Comparison of ENCODE assay signal across 9 cellular contexts in genomic region chr5:129763651-129764050, GRCh38. TPM values are rescaled to one million over a fixed set of nuclear protein-coding genes. Genes with fewer than 3 reads are reported as not detected.
"Had no signal": no experiment of that assay in that cellular context is flagged by ENCODE, and none has a peak within 500 bp of the region (broad histone marks: within the 10 kb centered on the region; RNA-seq: fewer than 3 reads in every experiment).

No MANE protein-coding gene starts in this region.

- DNase-seq: GDM1, GF-D8 had no signal

- ATAC-seq: GM12878 had no signal

- H3K4me3 ChIP-seq: GM12878 had no signal

- FAIRE-seq: G401.6, GM12878, GM12891, GM12892, GM18507, GM19239 had no signal

RNA-seq across cellular contexts. Expression of gene MINAR2, which starts 15.8 kb away (rescaled TPM):
- total RNA-seq: G401, GM12878 had no signal
